Comparison of ENCODE assay signal across 11 cellular contexts in the genomic region with DNA sequence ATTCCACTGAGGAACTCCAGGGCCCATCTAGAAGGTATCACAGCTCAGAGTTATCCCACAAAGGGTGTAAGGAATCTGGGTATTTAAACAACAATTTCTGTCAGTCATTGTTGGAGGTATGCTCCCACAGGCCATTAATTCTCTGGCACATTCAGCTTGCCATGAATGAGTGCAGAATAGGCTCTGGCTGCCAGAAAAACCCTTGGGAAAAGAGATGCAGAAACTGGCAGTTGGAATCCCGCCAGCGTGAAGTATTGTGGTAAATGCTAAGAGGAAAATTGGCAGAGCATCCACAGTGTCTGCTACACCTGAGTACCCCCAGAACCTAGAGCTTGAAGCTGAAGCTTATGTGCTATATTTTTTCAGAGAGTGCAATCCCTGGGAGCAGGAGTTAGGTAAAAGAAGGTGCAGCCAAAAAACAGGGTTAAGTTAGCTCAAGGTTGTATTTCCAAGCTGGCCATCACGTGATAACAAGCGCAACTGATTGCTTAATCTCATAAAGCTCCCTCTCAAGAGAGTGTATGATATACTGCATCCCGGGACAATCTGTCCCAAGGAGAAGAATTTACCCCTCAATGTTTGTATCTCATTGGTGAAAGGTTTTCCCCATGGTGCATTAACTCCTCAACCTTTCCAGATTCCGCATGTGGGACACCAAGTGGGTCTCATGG.
DNase-seq lines count a peak whose midpoint lies in the region; ATAC-seq and TF ChIP-seq lines count a peak whose summit lies in the region.
"Had no signal": no experiment of that assay in that cellular context is flagged by ENCODE, and none has a peak within 500 bp of the region (broad histone marks: within the 10 kb centered on the region; RNA-seq: fewer than 3 reads in every experiment).

No MANE protein-coding gene starts in this region.

- H2BK15ac ChIP-seq in neuronal stem cell (ENCODE audit: low read length) = no peak overlapping the region

- H4K91ac ChIP-seq in neuronal stem cell (ENCODE audit: low read depth, low read length, poor library complexity) = no peak overlapping the region

- TF ChIP-seq CTCF in HEK293 (tag by site-specific recombination; IDR thresholded peaks at IDR 0.05) (no peak), VCaP (conservative IDR thresholded peaks at IDR 0.05) (no peak)

- H3K4me1 ChIP-seq in HEK293 (ENCODE audit: control insufficient read depth, insufficient read depth, low read length) (no peaks in the 10 kb centered on the region), neuronal stem cell (ENCODE audit: control insufficient read depth in 2 of 2, insufficient read depth in 1 of 2, low read depth in 1 of 2, low read length in 2 of 2) (no peaks in the 10 kb centered on the region)

- CTCF ChIA-PET in HEK293 (lab: Yijun Ruan, JAX) = no interaction called here

- H2BK12ac ChIP-seq in neuronal stem cell (ENCODE audit: low read length) = no peak overlapping the region

- peak; percentile 88 to 97 for DNase-seq in NCI-H2081 (lab: John Stamatoyannopoulos, UW)
- DNase-seq in neuronal stem cell (ENCODE audit: low spot score) = peak; percentile 4
- no peak for DNase-seq in EL
- no peak for DNase-seq in activated CD4-positive, CD25-positive, alpha-beta regulatory T cell treated with anti-CD3 and anti-CD28 coated beads, Interleukin-2, amount 50 U/mL, for 72 hours
- DNase-seq: activated CD8-positive, alpha-beta memory T cell treated with anti-CD3 and anti-CD28 coated beads, Interleukin-2, amount 50 U/mL, for 4 hours; cerebellar nuclear complex had no signal

- no peak overlapping the region for H3K23ac ChIP-seq in neuronal stem cell (ENCODE audit: low read depth, low read length, poor library complexity)

- H3K27me3 ChIP-seq in neuronal stem cell (ENCODE audit: control insufficient read depth in 3 of 3, insufficient read depth in 3 of 3, low read depth in 1 of 3, low read length in 3 of 3) = no peaks in the 10 kb centered on the region
- H3K27me3 ChIP-seq: ovary, tibial artery had no signal

- H3K9ac ChIP-seq in neuronal stem cell (ENCODE audit: low read depth, low read length, poor library complexity) = no peak overlapping the region

- H2AK5ac ChIP-seq in neuronal stem cell (ENCODE audit: low read depth, low read length) = no peak overlapping the region

- no peak overlapping the region for H3K4me3 ChIP-seq in HEK293 (ENCODE audit: low read depth, low read length)
- no peak overlapping the region for H3K4me3 ChIP-seq in neuronal stem cell (ENCODE audit: low read length in 2 of 2)
- H3K4me3 ChIP-seq: ovary, tibial artery had no signal

- H3K9me3 ChIP-seq in HEK293 (ENCODE audit: control insufficient read depth, insufficient read depth, low read depth, low read length) = no peaks in the 10 kb centered on the region
- no peaks in the 10 kb centered on the region for H3K9me3 ChIP-seq in neuronal stem cell (replicated peaks in 1 of 2; ENCODE audit: control insufficient read depth in 2 of 2, insufficient read depth in 1 of 2, low read depth in 1 of 2, low read length in 2 of 2)
- H3K9me3 ChIP-seq: ovary, tibial artery had no signal

- H3K4me2 ChIP-seq in neuronal stem cell (ENCODE audit: insufficient read depth, low read length, poor library complexity, severe bottlenecking) = no peak overlapping the region

- H2AFZ ChIP-seq in neuronal stem cell (ENCODE audit: low read length) = no peak overlapping the region

- no CpG with 5 or more reads among the region's 6 CpGs for WGBS in neuronal stem cell (ENCODE audit: extremely low coverage in 2 of 2, insufficient read length in 2 of 2, insufficient replicate concordance in 1 of 2), 2 donors

- POLR2A ChIA-PET in HEK293 (lab: Yijun Ruan, JAX) = no interaction called here

- no peak overlapping the region for H4K8ac ChIP-seq in neuronal stem cell (ENCODE audit: low read depth, low read length)

- no peak overlapping the region for H3K18ac ChIP-seq in neuronal stem cell (ENCODE audit: low read length)

- H3K14ac ChIP-seq in neuronal stem cell (ENCODE audit: low read length) = no peak overlapping the region

- H3K4ac ChIP-seq in neuronal stem cell (ENCODE audit: low read length) = no peak overlapping the region

- no peak overlapping the region for H3K27ac ChIP-seq in HEK293 (ENCODE audit: extremely low read depth, low read depth, low read length)
- H3K27ac ChIP-seq in VCaP = peak overlapping the region; percentile 100
- H3K27ac ChIP-seq in neuronal stem cell (replicated peaks; ENCODE audit: low read length) = no peak overlapping the region
- H3K27ac ChIP-seq: ovary, tibial artery had no signal

- H2BK5ac ChIP-seq in neuronal stem cell (ENCODE audit: low read length) = no peak overlapping the region

- H2BK120ac ChIP-seq in neuronal stem cell (ENCODE audit: low read depth, low read length) = no peak overlapping the region

- no peaks in the 10 kb centered on the region for H3K79me1 ChIP-seq in neuronal stem cell (ENCODE audit: low read depth, low read length)

- no peak for ATAC-seq in GM19035 (IDR thresholded peaks at IDR 0.05; ENCODE audit: unreplicated experiment)

- H3K36me3 ChIP-seq in HEK293 (ENCODE audit: control insufficient read depth in 2 of 2, insufficient read depth in 1 of 2, low read length in 2 of 2) (no peaks in the 10 kb centered on the region), neuronal stem cell (replicated peaks in 1 of 2; ENCODE audit: control insufficient read depth in 2 of 2, insufficient read depth in 2 of 2, low read length in 2 of 2) (no peaks in the 10 kb centered on the region)
- H3K36me3 ChIP-seq: ovary, tibial artery had no signal

TF ChIP-seq in HEK293, 187 proteins besides CTCF, POLR2A, EP300 and RAD21:
- TF ChIP-seq ZBTB20 (tag by site-specific recombination; IDR thresholded peaks at IDR 0.05) = peak; percentile 28; the same call in 1 of the 2 replicates
- no peak for TF ChIP-seq ZNF600 (tag by site-specific recombination; IDR thresholded peaks at IDR 0.05)

Comparison
In these comparisons a context has a peak if more than half of its experiments do, and no peak if none do; other contexts are left out.
1. DNase-seq: peak in NCI-H2081 (2 of 2) and neuronal stem cell (single experiment); none in EL (single experiment) and activated CD4-positive, CD25-positive, alpha-beta regulatory T cell treated with anti-CD3 and anti-CD28 coated beads, Interleukin-2, amount 50 U/mL, for 72 hours (single experiment).